19 cellular contexts compared by ENCODE assay signal in genomic region chr3:50738252-50738598, GRCh38.
"Had no signal": no experiment of that assay in that cellular context is flagged by ENCODE, and none has a peak within 500 bp of the region (broad histone marks: within the 10 kb centered on the region; RNA-seq: fewer than 3 reads in every experiment).

No MANE protein-coding gene starts in this region.

- H3K27ac Mint-ChIP-seq: activated CD4-positive, alpha-beta memory T cell treated with anti-CD3 and anti-CD28 coated beads for 36 hours; activated CD8-positive, alpha-beta memory T cell treated with anti-CD3 and anti-CD28 coated beads, Interleukin-2, amount 10 ng/mL, durations not matched to agents 7 days and 5 days; activated naive CD8-positive, alpha-beta T cell treated with anti-CD3 and anti-CD28 coated beads for 36 hours; activated T-cell treated with anti-CD3 and anti-CD28 coated beads, Interleukin-2, amount 50 U/mL, for 24 hours; dendritic cell treated with granulocyte-macrophage colony-stimulating factor and Interleukin-4, amounts not matched to agents 40 ng/mL and 50 ng/mL, for 4 days; memory B cell; naive thymus-derived CD4-positive, alpha-beta T cell had no signal

- H3K27ac ChIP-seq: epithelial cell of prostate, heart left ventricle, left lung, upper lobe of right lung had no signal

- ATAC-seq: activated CD8-positive, alpha-beta memory T cell treated with anti-CD3 and anti-CD28 coated beads, Interleukin-2, amount 10 ng/mL, durations not matched to agents 7 days and 5 days; heart left ventricle; left lung; mucosa of descending colon; naive thymus-derived CD4-positive, alpha-beta T cell; upper lobe of right lung had no signal

- H3K9me3 Mint-ChIP-seq: central memory CD8-positive, alpha-beta T cell had no signal

- DNase-seq: activated CD4-positive, alpha-beta memory T cell treated with anti-CD3 and anti-CD28 coated beads for 36 hours; activated CD8-positive, alpha-beta memory T cell treated with anti-CD3 and anti-CD28 coated beads, Interleukin-2, amount 10 ng/mL, durations not matched to agents 7 days and 5 days; activated effector memory CD4-positive, alpha-beta T cell treated with Interleukin-2 at 50 U/mL for 16 hours; activated naive CD8-positive, alpha-beta T cell treated with anti-CD3 and anti-CD28 coated beads for 36 hours; activated T-cell treated with anti-CD3 and anti-CD28 coated beads, Interleukin-2, amount 50 U/mL, for 24 hours; effector memory CD4-positive, alpha-beta T cell; foreskin melanocyte; heart left ventricle; left lung; mucosa of descending colon; naive thymus-derived CD4-positive, alpha-beta T cell; stimulated activated CD4-positive, alpha-beta T cell treated with anti-CD3 and anti-CD28 coated beads, Interleukin-2, amount 100 ng/mL, for 48 hours; stimulated activated naive CD4-positive, alpha-beta T cell; upper lobe of right lung had no signal

- H3K27me3 Mint-ChIP-seq: activated CD4-positive, alpha-beta memory T cell treated with anti-CD3 and anti-CD28 coated beads for 36 hours; activated CD8-positive, alpha-beta memory T cell treated with anti-CD3 and anti-CD28 coated beads, Interleukin-2, amount 10 ng/mL, durations not matched to agents 7 days and 5 days; activated naive CD8-positive, alpha-beta T cell treated with anti-CD3 and anti-CD28 coated beads for 36 hours; activated T-cell treated with anti-CD3 and anti-CD28 coated beads, Interleukin-2, amount 50 U/mL, for 24 hours; brain; dendritic cell treated with granulocyte-macrophage colony-stimulating factor and Interleukin-4, amounts not matched to agents 40 ng/mL and 50 ng/mL, for 4 days; memory B cell; naive thymus-derived CD4-positive, alpha-beta T cell had no signal

- H3K9me3 ChIP-seq: upper lobe of right lung had no signal

- H3K4me1 ChIP-seq: left lung, upper lobe of right lung had no signal

- H3K4me3 ChIP-seq: heart left ventricle, left lung, mucosa of descending colon, upper lobe of right lung had no signal

- H3K4me3 Mint-ChIP-seq: activated CD4-positive, alpha-beta memory T cell treated with anti-CD3 and anti-CD28 coated beads for 36 hours; activated CD8-positive, alpha-beta memory T cell treated with anti-CD3 and anti-CD28 coated beads, Interleukin-2, amount 10 ng/mL, durations not matched to agents 7 days and 5 days; activated naive CD8-positive, alpha-beta T cell treated with anti-CD3 and anti-CD28 coated beads for 36 hours; activated T-cell treated with anti-CD3 and anti-CD28 coated beads, Interleukin-2, amount 50 U/mL, for 24 hours; brain; central memory CD8-positive, alpha-beta T cell; dendritic cell treated with granulocyte-macrophage colony-stimulating factor and Interleukin-4, amounts not matched to agents 40 ng/mL and 50 ng/mL, for 4 days; memory B cell; naive thymus-derived CD4-positive, alpha-beta T cell had no signal

- H3K36me3 ChIP-seq: heart left ventricle, left lung, upper lobe of right lung had no signal

- H3K4me1 Mint-ChIP-seq: activated CD8-positive, alpha-beta memory T cell treated with anti-CD3 and anti-CD28 coated beads, Interleukin-2, amount 10 ng/mL, durations not matched to agents 7 days and 5 days; activated naive CD8-positive, alpha-beta T cell treated with anti-CD3 and anti-CD28 coated beads for 36 hours; central memory CD8-positive, alpha-beta T cell; memory B cell; naive thymus-derived CD4-positive, alpha-beta T cell had no signal

- H3K27me3 ChIP-seq: heart left ventricle, left lung, upper lobe of right lung had no signal
